1 cellular context compared by ENCODE assay signal in the genomic region with DNA sequence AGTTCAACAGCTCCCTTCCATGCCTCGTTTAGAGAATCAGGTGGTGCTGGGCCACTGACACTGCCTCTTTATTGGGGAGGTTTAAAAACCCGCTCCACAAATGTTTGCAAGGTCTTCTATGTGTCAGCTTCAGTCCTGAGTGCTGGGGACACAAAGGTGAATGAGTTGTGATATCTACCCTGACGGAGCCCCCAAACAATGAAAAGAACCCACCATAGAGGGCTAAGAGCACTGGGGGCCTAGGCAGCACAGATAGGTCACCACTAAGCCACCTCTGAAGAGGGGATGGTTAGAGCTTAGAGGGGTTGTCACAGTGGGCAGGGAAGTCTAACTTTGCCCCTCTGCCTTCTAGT.
TF ChIP-seq lines count a peak whose summit lies in the region.

No MANE protein-coding gene starts in this region.

TF ChIP-seq in GM12878, 131 proteins besides CTCF, POLR2A, EP300 and RAD21:
- TF ChIP-seq IKZF2 (IDR thresholded peaks at IDR 0.05) = 0 out of 4 replicates have a peak, but pooled peaks of 1 of the 2 experiments have one; percentile 2
- 0 out of 2 replicates have a peak, but pooled peaks have one; percentile 0 for TF ChIP-seq HDGF (IDR thresholded peaks at IDR 0.05)
- no peak for TF ChIP-seq PML (IDR thresholded peaks at IDR 0.05; ENCODE audit: low read length)
- 0 out of 2 replicates have a peak, but pooled peaks have one; percentile 1 for TF ChIP-seq ZNF217 (IDR thresholded peaks at IDR 0.05)
TF ChIP-seq in GM12878: peak in this region for 3.
